ENCODE assay signal across 8 cellular contexts in the genomic region with DNA sequence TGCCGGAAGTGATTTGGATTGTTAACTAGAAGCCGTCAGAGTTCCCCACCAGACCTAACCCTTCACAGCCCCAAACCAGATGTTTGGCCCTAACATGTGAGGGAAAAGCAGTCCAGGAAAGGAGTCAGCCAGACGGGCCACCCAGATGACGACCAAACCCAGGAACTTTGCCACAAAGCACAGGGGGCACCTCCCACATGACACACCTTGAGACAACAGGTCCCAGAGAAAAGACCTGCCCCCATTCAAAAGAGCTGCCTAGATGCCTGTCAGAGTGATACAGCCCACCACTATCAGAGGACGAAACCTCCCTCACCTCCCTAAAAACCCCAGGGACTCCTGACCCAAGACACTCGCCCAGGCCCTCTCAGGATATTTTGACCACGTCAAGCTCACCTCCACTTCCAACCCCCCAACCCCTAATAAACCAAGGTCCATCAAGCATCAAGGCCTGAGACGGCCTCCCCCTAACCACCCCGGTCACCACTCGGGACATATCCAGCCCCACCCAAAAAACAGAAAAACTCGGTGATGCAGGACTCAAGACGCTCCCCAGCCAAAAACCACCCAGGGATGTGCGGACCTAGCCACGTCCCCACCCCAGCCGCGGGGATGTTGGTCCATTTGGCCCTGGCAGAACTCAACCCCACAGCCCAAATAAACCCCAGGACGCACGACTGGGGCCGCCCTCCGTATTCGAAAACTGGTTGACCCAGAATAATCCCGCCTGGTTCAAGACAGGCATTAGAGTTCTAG. TPM values are rescaled to one million over a fixed set of nuclear protein-coding genes. Genes with fewer than 3 reads are reported as not detected.
A peak's percentile ranks its signal among the peaks of the same experiment; 100 is the strongest.
DNase-seq lines count a peak whose midpoint lies in the region; ATAC-seq and TF ChIP-seq lines count a peak whose summit lies in the region.

No MANE protein-coding gene starts in this region.

- H3K9me3 ChIP-seq in KOPT-K1 (ENCODE audit: insufficient read depth, low read length, poor library complexity, severe bottlenecking) (no peaks in the 10 kb centered on the region), liver (ENCODE audit: control insufficient read depth in 4 of 4, low read length in 3 of 4) (no peaks in the 10 kb centered on the region), thyroid gland (no peaks in the 10 kb centered on the region)

- peak overlapping the region; percentile 76 to 93 for H3K9ac ChIP-seq in liver (ENCODE audit: low read depth in 1 of 2, low read length in 2 of 2)

- H3K27me3 Mint-ChIP-seq in activated T-cell treated with anti-CD3 and anti-CD28 coated beads, Interleukin-2, amount 50 U/mL, for 4 hours (ENCODE audit: low read depth) = peaks cover 20% of the 10 kb centered on the region
- H3K27me3 Mint-ChIP-seq in MCF 10A (ENCODE audit: insufficient read depth, unreplicated experiment) = no peaks in the 10 kb centered on the region

- no peaks in the 10 kb centered on the region for H3K27me3 ChIP-seq in liver (ENCODE audit: control insufficient read depth in 4 of 4, insufficient read depth in 4 of 4, low read length in 3 of 4)
- H3K27me3 ChIP-seq in thyroid gland = no peaks in the 10 kb centered on the region

- no peak for DNase-seq in activated T-cell treated with anti-CD3 and anti-CD28 coated beads, Interleukin-2, amount 50 U/mL, for 4 hours
- no peak for DNase-seq in activated T-cell treated with anti-CD3 and anti-CD28 coated beads, Interleukin-2, amount 50 U/mL, for 48 hours
- DNase-seq in MCF 10A (ENCODE audit: unreplicated experiment) (peak; percentile 4), thyroid gland (peak in 1 of 2 donors; percentile 20), 8988T (no peak)

- H3K4me3 ChIP-seq in liver (ENCODE audit: low read depth in 1 of 3, low read length in 3 of 3) (peak overlapping the region; percentile 66 to 84 (median 71)), thyroid gland (replicated peaks in 1 of 3) (peak overlapping the region; percentile 67 to 80 (median 75))

- TF ChIP-seq CTCF in MCF 10A (IDR thresholded peaks at IDR 0.05; ENCODE audit: unreplicated experiment) (no peak), liver (IDR thresholded peaks at IDR 0.05; ENCODE audit: low read depth, low read length, missing input control) (no peak), thyroid gland (IDR thresholded peaks at IDR 0.05) (no peak)

- H3K4me1 ChIP-seq in liver (ENCODE audit: control insufficient read depth in 4 of 4, insufficient read depth in 4 of 4, low read length in 3 of 4) (peaks cover 3 to 15% (median 9%) of the 10 kb centered on the region in 4 donors), thyroid gland (peaks cover 12 to 13% of the 10 kb centered on the region in 2 donors)

- H3K4me1 Mint-ChIP-seq in activated T-cell treated with anti-CD3 and anti-CD28 coated beads, Interleukin-2, amount 50 U/mL, for 4 hours (ENCODE audit: low read depth) = peaks cover 18% of the 10 kb centered on the region
- H3K4me1 Mint-ChIP-seq in MCF 10A (ENCODE audit: insufficient read depth, unreplicated experiment) = no peaks in the 10 kb centered on the region

- H3K4me3 Mint-ChIP-seq in activated T-cell treated with anti-CD3 and anti-CD28 coated beads, Interleukin-2, amount 50 U/mL, for 4 hours = peak overlapping the region; percentile 100
- peak overlapping the region; percentile 88 for H3K4me3 Mint-ChIP-seq in MCF 10A (ENCODE audit: unreplicated experiment)

- peaks cover 4% of the 10 kb centered on the region for H3K36me3 Mint-ChIP-seq in activated T-cell treated with anti-CD3 and anti-CD28 coated beads, Interleukin-2, amount 50 U/mL, for 4 hours (ENCODE audit: insufficient read depth)
- H3K36me3 Mint-ChIP-seq in MCF 10A (ENCODE audit: insufficient read depth, unreplicated experiment) = no peaks in the 10 kb centered on the region

- H3K9me3 Mint-ChIP-seq in activated T-cell treated with anti-CD3 and anti-CD28 coated beads, Interleukin-2, amount 50 U/mL, for 4 hours = no peaks in the 10 kb centered on the region
- no peaks in the 10 kb centered on the region for H3K9me3 Mint-ChIP-seq in MCF 10A (ENCODE audit: unreplicated experiment)

- POLR2A ChIA-PET in MCF 10A (lab: Yijun Ruan, JAX) = interaction anchor here (0.7 to 3.7 kb wide), 15 partner anchors 8 to 556 kb away, joined by 3 to 40 read pairs (median 4); a partner anchor contains a TSS

- ATAC-seq in activated T-cell treated with anti-CD3 and anti-CD28 coated beads, Interleukin-2, amount 50 U/mL, for 4 hours = peak in 1 of 2 donors; percentile 11
- no peak for ATAC-seq in HG02870 (IDR thresholded peaks at IDR 0.05; ENCODE audit: unreplicated experiment)

- TF ChIP-seq RAD21 in liver (IDR thresholded peaks at IDR 0.05) = no peak

- H3K27ac Mint-ChIP-seq in MCF 10A (ENCODE audit: low read depth, unreplicated experiment) = peak overlapping the region; percentile 96

- H3K36me3 ChIP-seq in KOPT-K1 (ENCODE audit: insufficient read depth, low read length) (no peaks in the 10 kb centered on the region), liver (ENCODE audit: control insufficient read depth in 4 of 4, insufficient read depth in 3 of 4, low read depth in 1 of 4, low read length in 3 of 4) (no peaks in the 10 kb centered on the region), thyroid gland (no peaks in the 10 kb centered on the region)

- H3K27ac ChIP-seq in KOPT-K1 (ENCODE audit: low read depth, low read length, poor library complexity, severe bottlenecking) (peak overlapping the region; percentile 73), liver (ENCODE audit: low read depth in 1 of 2, low read length in 2 of 2) (peak overlapping the region; percentile 59 to 77), thyroid gland (peak overlapping the region in 1 of 3 donors; percentile 93)

- WGBS in liver = 15% methylated on average over 22 of the region's 22 CpGs
- WGBS in thyroid gland, 2 donors = 20% methylated on average over 17 to 20 of the region's 22 CpGs

- no peak for TF ChIP-seq POLR2A in thyroid gland (IDR thresholded peaks at IDR 0.05)

- intact Hi-C loops in MCF 10A (cut with micrococcal nuclease) (no loop called here), thyroid gland (cut with DNase I) (loop anchor here (5.0 kb wide), 1 partner anchor 36 kb away; a partner anchor contains a TSS)

- BruUV-seq in MCF 10A (replicated peaks; lab: Mats Ljungman, UMichigan) = no TSS peak

- CTCF ChIA-PET in MCF 10A (lab: Yijun Ruan, JAX) = interaction anchor here (0.7 to 3.5 kb wide), 3 partner anchors 15 to 231 kb away, joined by 3 to 32 read pairs (median 6); no protein-coding TSS in a partner anchor

TF ChIP-seq in liver, 16 proteins besides CTCF, POLR2A, EP300 and RAD21:
- TF ChIP-seq EGR1 (IDR thresholded peaks at IDR 0.05; ENCODE audit: low read depth in 2 of 2) (no peak), FOXA1 (IDR thresholded peaks at IDR 0.05) (no peak), HNF4A (conservative IDR thresholded peaks at IDR 0.05) (no peak)
- TF ChIP-seq, protein P1, sequence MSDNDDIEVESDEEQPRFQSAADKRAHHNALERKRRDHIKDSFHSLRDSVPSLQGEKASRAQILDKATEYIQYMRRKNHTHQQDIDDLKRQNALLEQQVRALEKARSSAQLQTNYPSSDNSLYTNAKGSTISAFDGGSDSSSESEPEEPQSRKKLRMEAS (IDR thresholded peaks at IDR 0.05) = no peak
- TF ChIP-seq, protein P2, sequence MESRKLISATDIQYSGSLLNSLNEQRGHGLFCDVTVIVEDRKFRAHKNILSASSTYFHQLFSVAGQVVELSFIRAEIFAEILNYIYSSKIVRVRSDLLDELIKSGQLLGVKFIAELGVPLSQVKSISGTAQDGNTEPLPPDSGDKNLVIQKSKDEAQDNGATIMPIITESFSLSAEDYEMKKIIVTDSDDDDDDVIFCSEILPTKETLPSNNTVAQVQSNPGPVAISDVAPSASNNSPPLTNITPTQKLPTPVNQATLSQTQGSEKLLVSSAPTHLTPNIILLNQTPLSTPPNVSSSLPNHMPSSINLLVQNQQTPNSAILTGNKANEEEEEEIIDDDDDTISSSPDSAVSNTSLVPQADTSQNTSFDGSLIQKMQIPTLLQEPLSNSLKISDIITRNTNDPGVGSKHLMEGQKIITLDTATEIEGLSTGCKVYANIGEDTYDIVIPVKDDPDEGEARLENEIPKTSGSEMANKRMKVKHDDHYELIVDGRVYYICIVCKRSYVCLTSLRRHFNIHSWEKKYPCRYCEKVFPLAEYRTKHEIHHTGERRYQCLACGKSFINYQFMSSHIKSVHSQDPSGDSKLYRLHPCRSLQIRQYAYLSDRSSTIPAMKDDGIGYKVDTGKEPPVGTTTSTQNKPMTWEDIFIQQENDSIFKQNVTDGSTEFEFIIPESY (IDR thresholded peaks at IDR 0.05) = no peak

RNA-seq across cellular contexts. Expression of a gene that starts 0.7 kb away (rescaled TPM):
- 10 to 100 TPM; 10.4 to 13.7 (median 11.9) TPM for total RNA-seq in activated T-cell treated with anti-CD3 and anti-CD28 coated beads, Interleukin-2, amount 50 U/mL, for 4 hours
- total RNA-seq in MCF 10A (2022) (16.6 and 17.5 TPM in 2 replicates), liver (10 to 100 TPM in 1 of 2 donors, 1 to 10 TPM in 1; 4.8 to 10.5 TPM), thyroid gland (10 to 100 TPM; 11.0 to 16.3 (median 14.2) TPM)
- polyA plus RNA-seq in liver = 1 to 10 TPM; 3.3 to 3.6 TPM

RNA-seq across cellular contexts. Expression of a gene that starts 28.3 kb away (rescaled TPM):
- not detected for total RNA-seq in activated T-cell treated with anti-CD3 and anti-CD28 coated beads, Interleukin-2, amount 50 U/mL, for 4 hours
- total RNA-seq in MCF 10A (2022) (not detected in 2 replicates), liver (not detected), thyroid gland (under 1 TPM in 1 of 4 donors, not detected in 3; 0.11 TPM)
- polyA plus RNA-seq in liver = not detected

RNA-seq across cellular contexts. Expression of a gene that starts 37.5 kb away (rescaled TPM):
- total RNA-seq in activated T-cell treated with anti-CD3 and anti-CD28 coated beads, Interleukin-2, amount 50 U/mL, for 4 hours = 100 to 1,000 TPM; 613 to 744 (median 635) TPM
- 236 and 240 TPM in 2 replicates for total RNA-seq in MCF 10A (2022)
- 100 to 1,000 TPM in 1 of 2 donors, 10 to 100 TPM in 1; 42.3 to 111 TPM for total RNA-seq in liver
- 10 to 100 TPM; 65.3 to 79.9 TPM for polyA plus RNA-seq in liver
- 100 to 1,000 TPM; 119 to 176 (median 133) TPM for total RNA-seq in thyroid gland
